ENCODE assay signal across 20 cellular contexts in genomic region chr1:212182585-212182984, GRCh38.
DNase-seq lines count a peak whose midpoint lies in the region; ATAC-seq and TF ChIP-seq lines count a peak whose summit lies in the region.
"Had no signal": no experiment of that assay in that cellular context is flagged by ENCODE, and none has a peak within 500 bp of the region (broad histone marks: within the 10 kb centered on the region; RNA-seq: fewer than 3 reads in every experiment).

No MANE protein-coding gene starts in this region.

- no peak overlapping the region for H3K27ac Mint-ChIP-seq in neural progenitor cell
- H3K27ac Mint-ChIP-seq: B cell; CD4-positive, CD25-positive, alpha-beta regulatory T cell; CD8-positive, alpha-beta T cell had no signal

- CTCF ChIA-PET in RWPE1 (lab: Yijun Ruan, JAX) (no interaction called here), SK-N-SH (lab: Yijun Ruan, JAX) (no interaction called here)

- H3K36me3 Mint-ChIP-seq in neural progenitor cell: peaks cover 2% of the 10 kb centered on the region
- H3K36me3 Mint-ChIP-seq: CD4-positive, CD25-positive, alpha-beta regulatory T cell; CD8-positive, alpha-beta T cell had no signal

- WGBS in SK-N-SH (ENCODE audit: low lambda C conversion rate): 87% methylated on average over 3 of the region's 3 CpGs

- peaks cover 3% of the 10 kb centered on the region for H3K9me3 Mint-ChIP-seq in neural progenitor cell
- H3K9me3 Mint-ChIP-seq: CD8-positive, alpha-beta T cell had no signal

- H3K4me1 Mint-ChIP-seq in neural progenitor cell: peaks cover 9% of the 10 kb centered on the region

- H3K9ac ChIP-seq in neural progenitor cell (no peak overlapping the region), SK-N-SH (no peak overlapping the region)
- H3K9ac ChIP-seq: BLaER1, GM23248 had no signal

- H3K27me3 ChIP-seq in neural progenitor cell: no peaks in the 10 kb centered on the region
- no peaks in the 10 kb centered on the region for H3K27me3 ChIP-seq in SK-N-SH (ENCODE audit: insufficient read depth)
- H3K27me3 ChIP-seq: BLaER1 had no signal

- no peak for TF ChIP-seq RAD21 in SK-N-SH (IDR thresholded peaks at IDR 0.05; ENCODE audit: low read length)

- peaks cover 10% of the 10 kb centered on the region for H3K27me3 Mint-ChIP-seq in neural progenitor cell (ENCODE audit: insufficient read depth, low read depth)
- H3K27me3 Mint-ChIP-seq: B cell had no signal

- peak overlapping the region; percentile 34 for H3K4me3 Mint-ChIP-seq in neural progenitor cell
- H3K4me3 Mint-ChIP-seq: B cell; CD4-positive, CD25-positive, alpha-beta regulatory T cell; CD8-positive, alpha-beta T cell had no signal

- POLR2A ChIA-PET in RWPE1 (lab: Yijun Ruan, JAX; ENCODE audit: low non-redundant PET) (no interaction called here), SK-N-SH (lab: Yijun Ruan, JAX) (no interaction called here)

- H3K9me3 ChIP-seq in neural progenitor cell (ENCODE audit: low read depth): no peaks in the 10 kb centered on the region
- H3K9me3 ChIP-seq in SK-N-SH: no peaks in the 10 kb centered on the region
- H3K9me3 ChIP-seq: BLaER1, Caco-2 had no signal

- H3F3A ChIP-seq in neural progenitor cell (ENCODE audit: low read depth) (no peaks in the 10 kb centered on the region), SK-N-SH (replicated peaks; ENCODE audit: insufficient read depth) (peaks cover 1% of the 10 kb centered on the region)

- no peaks in the 10 kb centered on the region for H3K36me3 ChIP-seq in neural progenitor cell
- no peaks in the 10 kb centered on the region for H3K36me3 ChIP-seq in SK-N-SH (replicated peaks in 1 of 2; ENCODE audit: control insufficient read depth in 1 of 2, insufficient read depth in 2 of 2, low read length in 1 of 2)
- H3K36me3 ChIP-seq: BLaER1 had no signal

- intact Hi-C loops in left colon (cut with DNase I, micrococcal nuclease): no loop called here

- no peaks in the 10 kb centered on the region for H3K9me2 ChIP-seq in SK-N-SH

- TF ChIP-seq EP300 in SK-N-SH (IDR thresholded peaks at IDR 0.05; ENCODE audit: borderline replicate concordance in 1 of 2, low read depth in 1 of 2, low read length in 1 of 2): no peak

- peak; percentile 75 for ATAC-seq in left colon
- ATAC-seq: CD8-positive, alpha-beta T cell had no signal

- H3K4me2 ChIP-seq in neural progenitor cell (no peak overlapping the region), SK-N-SH (no peak overlapping the region)
- H3K4me2 ChIP-seq: BLaER1 had no signal

- no peaks in the 10 kb centered on the region for H4K20me1 ChIP-seq in neural progenitor cell (ENCODE audit: low read depth)
- no peaks in the 10 kb centered on the region for H4K20me1 ChIP-seq in SK-N-SH (ENCODE audit: insufficient read depth)
- H4K20me1 ChIP-seq: BLaER1 had no signal

- no peak overlapping the region for H3K27ac ChIP-seq in neural progenitor cell
- no peak overlapping the region for H3K27ac ChIP-seq in RWPE1
- H3K27ac ChIP-seq in SK-N-SH (ENCODE audit: low read depth in 2 of 2, low read length in 1 of 2): no peak overlapping the region
- H3K27ac ChIP-seq: 22Rv1, BLaER1, C4-2B, GM23248 had no signal

- no peak overlapping the region for H3K4me3 ChIP-seq in neural progenitor cell
- H3K4me3 ChIP-seq in SK-N-SH (ENCODE audit: low read depth in 2 of 2, low read length in 1 of 2): no peak overlapping the region
- H3K4me3 ChIP-seq: BLaER1, GM23248 had no signal

- H3K4me1 ChIP-seq in neural progenitor cell: no peaks in the 10 kb centered on the region
- H3K4me1 ChIP-seq in SK-N-SH (ENCODE audit: control insufficient read depth in 1 of 2, insufficient read depth in 2 of 2, low read depth in 1 of 2, low read length in 1 of 2): peaks cover 0 to 7% of the 10 kb centered on the region in 2 experiments; a peak in 2 of 4 replicates
- H3K4me1 ChIP-seq: Caco-2 had no signal

- no peak overlapping the region for H2AFZ ChIP-seq in neural progenitor cell (replicated peaks)
- no peak overlapping the region for H2AFZ ChIP-seq in SK-N-SH (ENCODE audit: low read depth)
- H2AFZ ChIP-seq: GM23248 had no signal

- H3K79me2 ChIP-seq in neural progenitor cell (ENCODE audit: low read depth) (no peaks in the 10 kb centered on the region), SK-N-SH (ENCODE audit: insufficient read depth) (no peaks in the 10 kb centered on the region)

- DNase-seq in NCI-H2171 treated with DMSO at 0.1 percent for 48 hours (lab: John Stamatoyannopoulos, UW): peak; percentile 6
- DNase-seq in NCI-H2171 (lab: John Stamatoyannopoulos, UW): no peak
- no peak for DNase-seq in left colon
- DNase-seq in neural progenitor cell (ENCODE audit: low spot score): no peak
- DNase-seq in RWPE1 (ENCODE audit: low spot score): no peak
- DNase-seq in retina: no peak
- DNase-seq in pons (ENCODE audit: low spot score): no peak
- DNase-seq in SK-N-SH: no peak
- DNase-seq: Caco-2; CD4-positive, CD25-positive, alpha-beta regulatory T cell; CD8-positive, alpha-beta T cell; DMS153; DND-41; GM23248; H7; HCEC 1CT had no signal

- no peak for TF ChIP-seq CTCF in neural progenitor cell (IDR thresholded peaks at IDR 0.05)
- no peak for TF ChIP-seq CTCF in RWPE1 (conservative IDR thresholded peaks at IDR 0.05; ENCODE audit: low read depth)
- TF ChIP-seq CTCF in SK-N-SH (IDR thresholded peaks at IDR 0.05): no peak

TF ChIP-seq in SK-N-SH, 30 proteins besides CTCF, POLR2A, EP300 and RAD21:
- TF ChIP-seq USF1 (IDR thresholded peaks at IDR 0.05; ENCODE audit: borderline replicate concordance, low read depth) (no peak), SMC3 (IDR thresholded peaks at IDR 0.05; ENCODE audit: low read depth, low read length) (no peak), SIN3A (IDR thresholded peaks at IDR 0.05; ENCODE audit: borderline replicate concordance, low read depth, low read length) (no peak), MXI1 (IDR thresholded peaks at IDR 0.05; ENCODE audit: low read depth, low read length) (no peak), FOSL2 (IDR thresholded peaks at IDR 0.05; ENCODE audit: borderline replicate concordance, low read depth) (no peak), RCOR1 (IDR thresholded peaks at IDR 0.05; ENCODE audit: low read length) (no peak), FOXJ3 (CRISPR knock-in tag; IDR thresholded peaks at IDR 0.05) (no peak), NFIC (IDR thresholded peaks at IDR 0.05; ENCODE audit: borderline replicate concordance) (no peak), POLR2AphosphoS5 (IDR thresholded peaks at IDR 0.05; ENCODE audit: low read depth, low read length) (no peak), MAX (IDR thresholded peaks at IDR 0.05; ENCODE audit: low read depth) (no peak), TEAD4 (IDR thresholded peaks at IDR 0.05; ENCODE audit: borderline replicate concordance, insufficient read depth) (no peak), EZH2phosphoT487 (IDR thresholded peaks at IDR 0.05; ENCODE audit: borderline replicate concordance, low read depth) (no peak), ZBTB33 (IDR thresholded peaks at IDR 0.05; ENCODE audit: borderline replicate concordance, low read depth) (no peak), MEF2A (IDR thresholded peaks at IDR 0.05; ENCODE audit: borderline replicate concordance, low read depth) (no peak), USF2 (IDR thresholded peaks at IDR 0.05; ENCODE audit: borderline replicate concordance, low read depth, low read length) (no peak), GATA2 (CRISPR knock-in tag; IDR thresholded peaks at IDR 0.05) (no peak)
